14 cellular contexts compared by ENCODE assay signal in genomic region chr9:21331676-21332402, GRCh38. TPM values are rescaled to one million over a fixed set of nuclear protein-coding genes. Genes with fewer than 3 reads are reported as not detected.
DNase-seq lines count a peak whose midpoint lies in the region; ATAC-seq and TF ChIP-seq lines count a peak whose summit lies in the region.
"Had no signal": no experiment of that assay in that cellular context is flagged by ENCODE, and none has a peak within 500 bp of the region (broad histone marks: within the 10 kb centered on the region; RNA-seq: fewer than 3 reads in every experiment).

No MANE protein-coding gene starts in this region.

- no peak for TF ChIP-seq CTCF in hepatocyte (IDR thresholded peaks at IDR 0.05; ENCODE audit: poor library complexity)

- H3K4me3 Mint-ChIP-seq in stimulated activated naive CD8-positive, alpha-beta T cell treated with anti-CD3 and anti-CD28 coated beads, Interleukin-15, Interleukin-2, amounts not matched to agents 100 ng/mL and 50 ng/mL, for 24 hours = peak overlapping the region; percentile 93
- H3K4me3 Mint-ChIP-seq in T-helper 17 cell = peak overlapping the region; percentile 21

- H4K20me1 ChIP-seq in hepatocyte (ENCODE audit: insufficient read depth, poor library complexity, severe bottlenecking) = peaks cover 67% of the 10 kb centered on the region

- peaks cover 33% of the 10 kb centered on the region for H3K4me1 ChIP-seq in hepatocyte (ENCODE audit: insufficient read depth)

- no peak overlapping the region for H3K27ac ChIP-seq in hepatocyte

- H3K9me2 ChIP-seq in hepatocyte (replicated peaks; ENCODE audit: insufficient read depth) = no peaks in the 10 kb centered on the region

- H3K9me3 ChIP-seq in T-helper 17 cell (ENCODE audit: control insufficient read depth, low read length, poor library complexity, severe bottlenecking) = no peaks in the 10 kb centered on the region
- no peaks in the 10 kb centered on the region for H3K9me3 ChIP-seq in hepatocyte (ENCODE audit: low read depth)

- no peak overlapping the region for H3K4me3 ChIP-seq in hepatocyte

- peaks cover 86% of the 10 kb centered on the region for H3K79me2 ChIP-seq in hepatocyte

- H3K36me3 ChIP-seq in hepatocyte (replicated peaks; ENCODE audit: insufficient read depth, low read depth) = no peaks in the 10 kb centered on the region

- H2AFZ ChIP-seq in hepatocyte = no peak overlapping the region

- H3K36me3 Mint-ChIP-seq in stimulated activated naive CD8-positive, alpha-beta T cell treated with anti-CD3 and anti-CD28 coated beads, Interleukin-15, Interleukin-2, amounts not matched to agents 100 ng/mL and 50 ng/mL, for 24 hours (ENCODE audit: low read depth) = peaks cover 43% of the 10 kb centered on the region
- peaks cover 2% of the 10 kb centered on the region for H3K36me3 Mint-ChIP-seq in T-helper 17 cell (ENCODE audit: low read depth)

- peaks cover 82% of the 10 kb centered on the region for H3K4me1 Mint-ChIP-seq in stimulated activated naive CD8-positive, alpha-beta T cell treated with anti-CD3 and anti-CD28 coated beads, Interleukin-15, Interleukin-2, amounts not matched to agents 100 ng/mL and 50 ng/mL, for 24 hours (ENCODE audit: low read depth)
- H3K4me1 Mint-ChIP-seq in T-helper 17 cell = peaks cover 48% of the 10 kb centered on the region

- H3K4me2 ChIP-seq in hepatocyte = peak overlapping the region; percentile 86

- no peak for DNase-seq in stimulated activated naive CD8-positive, alpha-beta T cell treated with anti-CD3 and anti-CD28 coated beads, Interleukin-15, Interleukin-2, amounts not matched to agents 100 U/mL and 50 U/mL, for 24 hours
- no peak for DNase-seq in T-helper 17 cell
- DNase-seq in hepatocyte (ENCODE audit: low spot score) = no peak
- DNase-seq in NCI-H1048 (lab: John Stamatoyannopoulos, UW) = no peak
- no peak for DNase-seq in CD1c-positive myeloid dendritic cell (ENCODE audit: extremely low spot score)
- no peak for DNase-seq in activated CD8-positive, alpha-beta memory T cell treated with anti-CD3 and anti-CD28 coated beads, Interleukin-2, amount 50 U/mL, for 4 hours
- DNase-seq: cerebellar nuclear complex, head of caudate nucleus, NCI-H2227 treated with DMSO at 0.1 percent for 48 hours, SHP77 treated with DMSO at 0.1 percent for 48 hours had no signal

- H3K9me3 Mint-ChIP-seq in stimulated activated naive CD8-positive, alpha-beta T cell treated with anti-CD3 and anti-CD28 coated beads, Interleukin-15, Interleukin-2, amounts not matched to agents 100 ng/mL and 50 ng/mL, for 24 hours = no peaks in the 10 kb centered on the region

- H3K27ac Mint-ChIP-seq in stimulated activated naive CD8-positive, alpha-beta T cell treated with anti-CD3 and anti-CD28 coated beads, Interleukin-15, Interleukin-2, amounts not matched to agents 100 ng/mL and 50 ng/mL, for 24 hours = no peak overlapping the region
- peak overlapping the region; percentile 32 for H3K27ac Mint-ChIP-seq in T-helper 17 cell

- 80% methylated on average over 5 of the region's 5 CpGs for WGBS in hepatocyte (ENCODE audit: low lambda C conversion rate, missing lambda C conversion rate)

- H3K27me3 Mint-ChIP-seq in stimulated activated naive CD8-positive, alpha-beta T cell treated with anti-CD3 and anti-CD28 coated beads, Interleukin-15, Interleukin-2, amounts not matched to agents 100 ng/mL and 50 ng/mL, for 24 hours = no peaks in the 10 kb centered on the region
- H3K27me3 Mint-ChIP-seq in T-helper 17 cell = no peaks in the 10 kb centered on the region

- H3K27me3 ChIP-seq in hepatocyte = no peaks in the 10 kb centered on the region

- no peak for ATAC-seq in stimulated activated naive CD8-positive, alpha-beta T cell treated with anti-CD3 and anti-CD28 coated beads, Interleukin-15, Interleukin-2, amounts not matched to agents 100 U/mL and 50 U/mL, for 24 hours
- ATAC-seq in T-helper 17 cell = no peak
- no peak for ATAC-seq in GM21717 (IDR thresholded peaks at IDR 0.05; ENCODE audit: unreplicated experiment)

RNA-seq across cellular contexts. Expression of gene KLHL9, which starts 3.4 kb away (rescaled TPM):
- total RNA-seq in T-helper 17 cell = 10 to 100 TPM; 13.7 to 16.2 TPM
- total RNA-seq in hepatocyte = 41.6 and 43.1 TPM in 2 replicates
- 17.5 and 18.6 TPM in 2 replicates for polyA plus RNA-seq in hepatocyte

RNA-seq across cellular contexts. Expression of gene IFNA6, which starts 18.8 kb away (rescaled TPM):
- total RNA-seq in T-helper 17 cell (not detected), hepatocyte (not detected in 2 replicates)
- polyA plus RNA-seq in hepatocyte = not detected in 2 replicates
- total RNA-seq: activated CD8-positive, alpha-beta memory T cell treated with anti-CD3 and anti-CD28 coated beads for 36 hours; HT1080 had no signal

RNA-seq across cellular contexts. Expression of gene IFNA5, which starts 26.7 kb away (rescaled TPM):
- not detected for total RNA-seq in T-helper 17 cell
- total RNA-seq in hepatocyte = not detected in 2 replicates
- polyA plus RNA-seq in hepatocyte = not detected in 2 replicates
- total RNA-seq: activated CD8-positive, alpha-beta memory T cell treated with anti-CD3 and anti-CD28 coated beads for 36 hours; HT1080 had no signal

RNA-seq across cellular contexts. Expression of gene IFNA13, which starts 36.0 kb away (rescaled TPM):
- total RNA-seq in T-helper 17 cell = not detected
- not detected in 2 replicates for total RNA-seq in hepatocyte
- polyA plus RNA-seq in hepatocyte = not detected in 2 replicates
- total RNA-seq: activated CD8-positive, alpha-beta memory T cell treated with anti-CD3 and anti-CD28 coated beads for 36 hours; HT1080 had no signal

RNA-seq across cellular contexts. Expression of gene IFNA2, which starts 53.4 kb away (rescaled TPM):
- total RNA-seq in T-helper 17 cell = not detected
- not detected in 2 replicates for total RNA-seq in hepatocyte
- not detected in 2 replicates for polyA plus RNA-seq in hepatocyte
- total RNA-seq: activated CD8-positive, alpha-beta memory T cell treated with anti-CD3 and anti-CD28 coated beads for 36 hours; HT1080 had no signal
